ENCODE assay signal across 18 cellular contexts in the genomic region with DNA sequence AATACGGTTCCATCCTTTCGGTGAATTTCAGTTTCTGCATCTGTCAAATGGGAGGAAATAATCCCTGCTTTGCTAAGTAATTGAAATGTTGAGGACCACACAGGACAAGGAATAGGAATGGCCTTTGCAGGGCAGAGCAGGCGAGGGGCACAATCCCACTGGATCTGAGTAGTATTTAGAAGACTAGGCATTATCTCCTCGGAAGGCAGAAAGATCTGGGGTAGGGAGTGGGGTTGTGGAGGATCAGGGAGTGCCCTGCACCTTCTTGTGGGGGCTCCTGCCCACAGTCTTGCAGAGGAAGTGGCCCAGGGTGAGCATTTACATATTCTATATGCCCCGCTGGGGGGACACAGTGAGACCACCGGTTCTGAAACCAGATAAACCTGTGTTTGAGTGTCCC.
DNase-seq lines count a peak whose midpoint lies in the region; ATAC-seq, FAIRE-seq and TF ChIP-seq lines count a peak whose summit lies in the region.
"Had no signal": no experiment of that assay in that cellular context is flagged by ENCODE, and none has a peak within 500 bp of the region (broad histone marks: within the 10 kb centered on the region; RNA-seq: fewer than 3 reads in every experiment).

No MANE protein-coding gene starts in this region.

- H3K56ac ChIP-seq in H1 (replicated peaks; ENCODE audit: insufficient read length, low read depth, low read length) = no peak overlapping the region

- no peaks in the 10 kb centered on the region for H3K79me1 ChIP-seq in H1 (ENCODE audit: low read depth, low read length)

- CTCF ChIA-PET in H1 (lab: Charles Lee; ENCODE audit: partially characterized antibody) = interaction anchor here (0.6 to 2.0 kb wide), 4 partner anchors 11 to 1485 kb away, joined by 3 to 5 read pairs (median 3); no protein-coding TSS in a partner anchor

- H3K4me1 ChIP-seq in right atrium auricular region = peaks cover 0 to 39% of the 10 kb centered on the region in 2 donors
- H3K4me1 ChIP-seq in heart right ventricle = peaks cover 10 to 66% (median 32%) of the 10 kb centered on the region in 9 donors
- H3K4me1 ChIP-seq in H1 (replicated peaks in 1 of 4; ENCODE audit: control insufficient read depth in 3 of 4, insufficient read depth in 4 of 4, low read length in 3 of 4) = peaks cover 11 to 18% (median 12%) of the 10 kb centered on the region in 4 experiments
- H3K4me1 ChIP-seq in neutrophil (ENCODE audit: control insufficient read depth in 1 of 2, insufficient read depth in 1 of 2, low read depth in 1 of 2, low read length in 1 of 2) = peaks cover 93 to 100% of the 10 kb centered on the region in 2 experiments
- peaks cover 6 to 57% (median 34%) of the 10 kb centered on the region in 4 donors for H3K4me1 ChIP-seq in stomach

- H4K91ac ChIP-seq in H1 (replicated peaks; ENCODE audit: insufficient read length, low read length) = no peak overlapping the region

- peaks cover 6% of the 10 kb centered on the region; the same call in 1 of the 2 replicates for H3K23me2 ChIP-seq in H1 (ENCODE audit: low read depth, low read length)

- TF ChIP-seq CTCF in right atrium auricular region (IDR thresholded peaks at IDR 0.05) = no peak
- no peak for TF ChIP-seq CTCF in heart right ventricle (IDR thresholded peaks at IDR 0.05)
- no peak for TF ChIP-seq CTCF in H1 (IDR thresholded peaks at IDR 0.05; ENCODE audit: control extremely low read depth in 1 of 3, insufficient read depth in 1 of 3, low read depth in 1 of 3, low read length in 3 of 3)
- no peak for TF ChIP-seq CTCF in neutrophil (IDR thresholded peaks at IDR 0.05)
- no peak for TF ChIP-seq CTCF in GM13976 (IDR thresholded peaks at IDR 0.05; ENCODE audit: borderline replicate concordance, control extremely low read depth, extremely low read depth, insufficient read depth, missing control alignments)
- TF ChIP-seq CTCF in stomach (IDR thresholded peaks at IDR 0.05) = no peak

- H2BK15ac ChIP-seq in H1 (ENCODE audit: low read length) = no peak overlapping the region

- H3K23ac ChIP-seq in H1 (ENCODE audit: insufficient read length) = no peak overlapping the region

- H3K9me3 ChIP-seq in right atrium auricular region (no peaks in the 10 kb centered on the region), heart right ventricle (no peaks in the 10 kb centered on the region), H1 (ENCODE audit: insufficient read depth in 2 of 2, low read depth in 1 of 2, low read length in 1 of 2) (no peaks in the 10 kb centered on the region), neutrophil (no peaks in the 10 kb centered on the region), stomach (no peaks in the 10 kb centered on the region)
- H3K9me3 ChIP-seq: MG63 had no signal

- H3K27ac ChIP-seq in right atrium auricular region = no peak overlapping the region
- H3K27ac ChIP-seq in heart right ventricle = no peak overlapping the region
- no peak overlapping the region for H3K27ac ChIP-seq in H1 (ENCODE audit: low read depth, low read length)
- peak overlapping the region; percentile 99 for H3K27ac ChIP-seq in neutrophil
- no peak overlapping the region for H3K27ac ChIP-seq in stomach
- H3K27ac ChIP-seq: KMS-11 had no signal

- no peak overlapping the region for H3K9ac ChIP-seq in H1 (replicated peaks in 1 of 4; ENCODE audit: extremely low read depth in 1 of 4, low read depth in 3 of 4, low read length in 3 of 4)
- H3K9ac ChIP-seq: KMS-11 had no signal

- H3K27me3 ChIP-seq in right atrium auricular region = no peaks in the 10 kb centered on the region
- H3K27me3 ChIP-seq in heart right ventricle = no peaks in the 10 kb centered on the region
- H3K27me3 ChIP-seq in H1 (replicated peaks in 1 of 4; ENCODE audit: control insufficient read depth in 3 of 4, extremely low read depth in 1 of 4, insufficient read depth in 3 of 4, low read length in 3 of 4) = peaks cover 8 to 16% (median 15%) of the 10 kb centered on the region in 4 experiments
- no peaks in the 10 kb centered on the region for H3K27me3 ChIP-seq in neutrophil
- peaks cover 0 to 16% (median 13%) of the 10 kb centered on the region in 3 donors for H3K27me3 ChIP-seq in stomach
- H3K27me3 ChIP-seq: MG63 had no signal

- no peak for TF ChIP-seq POLR2A in H1 (IDR thresholded peaks at IDR 0.05; ENCODE audit: control extremely low read depth in 1 of 2, low read depth in 2 of 2, low read length in 2 of 2)
- no peak for TF ChIP-seq POLR2A in stomach (IDR thresholded peaks at IDR 0.05)

- no peak overlapping the region for H4K5ac ChIP-seq in H1 (ENCODE audit: insufficient read length, low read depth, low read length)

- H2BK20ac ChIP-seq in H1 (ENCODE audit: low read length) = no peak overlapping the region

- in situ Hi-C loops in GM13976 (cut with MboI; ENCODE audit: low sequenced_read_pairs, unreplicated experiment) = no loop called here

- H2BK5ac ChIP-seq in H1 (ENCODE audit: low read depth, low read length) = 0 out of 2 replicates have a peak overlapping the region, but pooled peaks have one; percentile 4

- no peaks in the 10 kb centered on the region for H4K20me1 ChIP-seq in H1 (replicated peaks in 1 of 2; ENCODE audit: control insufficient read depth in 1 of 2, insufficient read depth in 2 of 2, low read length in 2 of 2)

- no peak overlapping the region for H3K18ac ChIP-seq in H1 (ENCODE audit: extremely low read depth, low read length)

- POLR2A ChIA-PET in H1 (lab: Charles Lee; ENCODE audit: partially characterized antibody) = interaction anchor here (0.6 to 1.6 kb wide), 2 partner anchors 21 to 31 kb away, joined by 3 to 5 read pairs; no protein-coding TSS in a partner anchor

- no peak overlapping the region for H3K4me2 ChIP-seq in H1 (ENCODE audit: insufficient read depth in 1 of 2, low read depth in 2 of 2, low read length in 2 of 2)
- H3K4me2 ChIP-seq: KMS-11 had no signal

- peak; percentile 23 for DNase-seq in right atrium auricular region (ENCODE audit: low spot score)
- no peak for DNase-seq in heart right ventricle
- DNase-seq in H1 (ENCODE audit: low read depth in 1 of 2, low spot score in 2 of 2) = no peak
- no peak for DNase-seq in GM13976 (ENCODE audit: low spot score)
- no peak for DNase-seq in middle frontal gyrus (ENCODE audit: extremely low spot score, low spot score)
- DNase-seq in stomach = no peak
- DNase-seq: C1 segment of cervical spinal cord, DMS153, MG63, NCI-H1092 treated with DMSO at 0.1 percent for 48 hours, NCI-H1694, NCI-H2107, NCI-H446 treated with DMSO at 0.1 percent for 48 hours, NCI-H82, Right ventricle myocardium superior had no signal

- H2BK120ac ChIP-seq in H1 (replicated peaks; ENCODE audit: low read depth, low read length) = no peak overlapping the region

- TF ChIP-seq RAD21 in H1 (IDR thresholded peaks at IDR 0.05 in 1 of 2, conservative IDR thresholded peaks at IDR 0.05 in 1 of 2; ENCODE audit: low read depth in 2 of 2, low read length in 2 of 2) = no peak

- H3K4me3 ChIP-seq in right atrium auricular region (no peak overlapping the region), heart right ventricle (no peak overlapping the region), H1 (ENCODE audit: extremely low read depth in 1 of 4, insufficient read depth in 2 of 4, low read depth in 3 of 4, low read length in 4 of 4) (no peak overlapping the region), neutrophil (ENCODE audit: low read depth in 1 of 2, low read length in 1 of 2) (peak overlapping the region in 1 of 2 experiments; percentile 10), stomach (no peak overlapping the region)
- H3K4me3 ChIP-seq: MG63 had no signal

- intact Hi-C loops in heart right ventricle (cut with DNase I) = loop anchor here in 3 of 10 donors (10.0 kb wide), 3 partner anchors 77 to 297 kb away; partner anchors contain the start of gene STK35 (in 1 of the 3)
- intact Hi-C loops in stomach (cut with DNase I; ENCODE audit: low total_unique reads) = loop anchor here (10.0 kb wide), 1 partner anchor 87 kb away; the partner anchor contains the start of gene SIRPA

- H2AFZ ChIP-seq in H1 (ENCODE audit: low read length) = no peak overlapping the region

- peak overlapping the region; percentile 20; the same call in 1 of the 2 replicates for H2BK12ac ChIP-seq in H1 (ENCODE audit: low read depth, low read length)

- H3K36me3 ChIP-seq in right atrium auricular region = no peaks in the 10 kb centered on the region
- H3K36me3 ChIP-seq in heart right ventricle = no peaks in the 10 kb centered on the region
- H3K36me3 ChIP-seq in H1 (ENCODE audit: control insufficient read depth in 2 of 4, insufficient read depth in 4 of 4, low read length in 3 of 4) = no peaks in the 10 kb centered on the region
- peaks cover 8% of the 10 kb centered on the region for H3K36me3 ChIP-seq in neutrophil
- no peaks in the 10 kb centered on the region for H3K36me3 ChIP-seq in stomach
- H3K36me3 ChIP-seq: MG63 had no signal

- WGBS in heart right ventricle, 2 donors = 73 to 77% methylated on average over 6 of the region's 6 CpGs
- 62% methylated on average over 6 of the region's 6 CpGs; no CpG with 5 or more reads in 1 of the 2 experiments for WGBS in H1 (ENCODE audit: extremely low coverage in 1 of 2, insufficient coverage in 1 of 2, insufficient read length in 1 of 2, insufficient replicate concordance in 2 of 2, low coverage in 1 of 2, low lambda C conversion rate in 2 of 2, missing lambda C conversion rate in 1 of 2), 2 experiments
- 61 to 66% (median 64%) methylated on average over 6 of the region's 6 CpGs for WGBS in stomach, 5 donors

- no peak for FAIRE-seq in H1 (lab: Jason Lieb, UNC)

- TF ChIP-seq EP300 in H1 (IDR thresholded peaks at IDR 0.05; ENCODE audit: borderline replicate concordance in 1 of 2, low read depth in 2 of 2, low read length in 2 of 2) (no peak), stomach (IDR thresholded peaks at IDR 0.05) (no peak)

- H3K79me2 ChIP-seq in H1 (ENCODE audit: control insufficient read depth in 1 of 2, insufficient read depth in 2 of 2, low read length in 2 of 2) = no peaks in the 10 kb centered on the region

- H3K14ac ChIP-seq in H1 (ENCODE audit: insufficient read length) = no peak overlapping the region

- no peak overlapping the region for H3K4ac ChIP-seq in H1 (replicated peaks; ENCODE audit: insufficient read length, low read depth, low read length)

- no peak for ATAC-seq in heart right ventricle
- no peak for ATAC-seq in HG03025 (IDR thresholded peaks at IDR 0.05; ENCODE audit: low FRiP score, unreplicated experiment)

- no peak overlapping the region for H2AK5ac ChIP-seq in H1 (ENCODE audit: low read depth, low read length)

- H4K8ac ChIP-seq in H1 (ENCODE audit: extremely low read depth, insufficient read depth, low read length) = no peak overlapping the region

TF ChIP-seq in H1, 55 proteins besides CTCF, POLR2A, EP300 and RAD21 (continues in another document):
- TF ChIP-seq BCL11A (IDR thresholded peaks at IDR 0.05; ENCODE audit: low read depth in 2 of 2, low read length in 2 of 2) (no peak), HDAC2 (IDR thresholded peaks at IDR 0.05; ENCODE audit: borderline replicate concordance in 1 of 2, low read depth in 2 of 2, low read length in 2 of 2) (no peak)
- TF ChIP-seq, protein P1, sequence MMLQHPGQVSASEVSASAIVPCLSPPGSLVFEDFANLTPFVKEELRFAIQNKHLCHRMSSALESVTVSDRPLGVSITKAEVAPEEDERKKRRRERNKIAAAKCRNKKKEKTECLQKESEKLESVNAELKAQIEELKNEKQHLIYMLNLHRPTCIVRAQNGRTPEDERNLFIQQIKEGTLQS (IDR thresholded peaks at IDR 0.05; ENCODE audit: insufficient read depth, low read depth, low read length) = no peak
